In the genomic region with DNA sequence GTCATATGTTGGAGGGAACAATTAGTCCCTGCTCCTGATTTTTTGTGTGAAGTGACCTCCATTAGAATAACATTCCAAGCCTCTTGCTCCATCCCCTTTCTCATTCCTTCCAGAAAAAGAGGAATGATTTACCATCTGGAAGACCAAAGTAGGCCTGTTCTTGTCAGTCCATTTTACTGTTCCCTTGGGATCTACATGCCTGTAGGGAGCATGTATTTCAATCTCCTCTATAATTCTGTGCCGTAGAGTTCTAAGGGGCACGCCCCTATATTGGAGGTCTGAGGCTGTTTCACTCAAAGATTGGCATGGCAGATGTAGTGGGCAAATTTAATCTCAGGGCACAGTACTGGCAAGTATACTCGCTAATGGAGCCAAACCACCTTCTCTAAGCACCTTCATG, we compare ENCODE assay signal across 19 cellular contexts.
"Had no signal": no experiment of that assay in that cellular context is flagged by ENCODE, and none has a peak within 500 bp of the region (broad histone marks: within the 10 kb centered on the region; RNA-seq: fewer than 3 reads in every experiment).

No MANE protein-coding gene starts in this region.

- H3K27ac ChIP-seq: adrenal gland, SJSA1 had no signal

- H3K4me3 ChIP-seq: adrenal gland, SJSA1 had no signal

- H3K4me1 ChIP-seq: adrenal gland, SJSA1 had no signal

- H3K27me3 ChIP-seq: adrenal gland had no signal

- DNase-seq: activated CD4-positive, alpha-beta T cell treated with anti-CD3 and anti-CD28 coated beads for 4 hours; activated CD8-positive, alpha-beta memory T cell treated with anti-CD3 and anti-CD28 coated beads, Interleukin-2, amount 50 U/mL, for 4 hours; activated CD8-positive, alpha-beta T cell treated with anti-CD3 and anti-CD28 coated beads for 36 hours; activated naive CD4-positive, alpha-beta T cell treated with anti-CD3 and anti-CD28 coated beads, Interleukin-2, amount 50 U/mL, for 16 hours; activated naive CD8-positive, alpha-beta T cell treated with anti-CD3 and anti-CD28 coated beads, Interleukin-2, amount 10 ng/mL, durations not matched to agents 7 days and 5 days; adrenal gland; anterior cingulate cortex; cerebellar nuclear complex; MM.1S; NCI-H1105 treated with DMSO at 0.1 percent for 48 hours; NCI-H1436 treated with DMSO at 0.1 percent for 48 hours; NCI-H187; NCI-H2081 treated with DMSO at 0.1 percent for 48 hours; NCI-H345; NCI-H510A treated with DMSO at 0.1 percent for 48 hours; NK-92 treated with Interleukin-12 subunit alpha and Interleukin-12 subunit beta, amount 100 ng/mL, for 24 hours; OCI-M1; RPMI8226 had no signal

- H3K9me3 ChIP-seq: adrenal gland, SJSA1 had no signal

- H3K36me3 ChIP-seq: adrenal gland, SJSA1 had no signal
